ENCODE assay signal across 21 cellular contexts in the genomic region with DNA sequence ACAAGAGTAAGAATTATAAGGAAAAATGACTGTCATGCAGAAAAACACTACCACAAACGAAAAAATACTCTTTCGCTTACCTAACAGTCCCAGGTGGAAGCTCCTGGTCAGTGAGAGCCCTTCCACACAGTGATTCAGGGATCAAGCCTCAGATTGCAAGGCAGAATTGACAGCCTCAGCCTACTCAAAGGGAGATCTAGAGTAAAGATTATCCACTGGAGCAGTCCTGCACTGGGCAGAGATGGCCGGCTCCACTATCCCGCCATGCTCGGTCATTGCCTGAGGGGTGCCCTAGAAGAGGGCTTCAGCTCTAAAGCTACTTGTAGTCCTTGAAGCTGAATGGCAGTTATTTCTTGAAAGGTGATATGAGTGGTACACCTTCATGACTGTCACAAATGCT.
"Had no signal": no experiment of that assay in that cellular context is flagged by ENCODE, and none has a peak within 500 bp of the region (broad histone marks: within the 10 kb centered on the region; RNA-seq: fewer than 3 reads in every experiment).

No MANE protein-coding gene starts in this region.

- H3K36me3 ChIP-seq: MG63, SJSA1 had no signal

- ATAC-seq: Panc1, PC-3, Right ventricle myocardium inferior had no signal

- H3K9me3 ChIP-seq: SJSA1 had no signal

- DNase-seq: Karpas-422, KG1, MG63, NCI-H1092, NCI-H1105 treated with DMSO at 0.1 percent for 48 hours, NCI-H1417 treated with DMSO at 0.1 percent for 48 hours, NCI-H1694 treated with DMSO at 0.1 percent for 48 hours, NCI-H2107, NCI-H2171 treated with DMSO at 0.1 percent for 48 hours, NCI-H345, NCI-H446 treated with DMSO at 0.1 percent for 48 hours, NCI-H510A treated with DMSO at 0.1 percent for 48 hours, NCI-H526, NCI-H82, PC-3, SIG-M5, T-helper 2 cell had no signal

- H3K27me3 ChIP-seq: MG63, SJSA1 had no signal

- H3K4me3 ChIP-seq: MG63, SJSA1 had no signal

- H3K27ac ChIP-seq: RWPE1, SJSA1 had no signal
